In the genomic region with DNA sequence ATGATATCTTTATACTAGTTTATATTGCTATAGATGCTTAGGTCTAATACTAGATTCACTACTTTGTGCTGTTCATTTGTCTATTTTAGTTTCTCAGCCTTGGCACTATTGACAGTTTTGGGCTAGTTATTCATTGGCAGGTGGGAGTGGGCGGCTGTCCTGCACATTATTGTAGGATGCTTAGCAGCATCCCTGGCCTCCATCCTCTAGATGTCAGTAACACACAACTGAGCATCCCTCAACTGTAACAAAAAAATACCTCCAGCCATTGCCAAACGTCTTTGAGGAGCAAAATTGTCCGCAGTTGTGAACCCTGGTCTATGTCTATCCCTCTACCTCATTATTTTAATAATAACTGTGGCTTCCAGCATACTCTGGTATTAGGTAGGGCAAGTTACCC, we compare ENCODE assay signal across 20 cellular contexts. TPM values are rescaled to one million over a fixed set of nuclear protein-coding genes. Genes with fewer than 3 reads are reported as not detected.
DNase-seq lines count a peak whose midpoint lies in the region; ATAC-seq, FAIRE-seq and TF ChIP-seq lines count a peak whose summit lies in the region.
"Had no signal": no experiment of that assay in that cellular context is flagged by ENCODE, and none has a peak within 500 bp of the region (broad histone marks: within the 10 kb centered on the region; RNA-seq: fewer than 3 reads in every experiment).

No MANE protein-coding gene starts in this region.

- H3K9ac ChIP-seq in endodermal cell (ENCODE audit: extremely low read depth, low read length, poor library complexity, severe bottlenecking), result no peak overlapping the region
- H3K9ac ChIP-seq: BLaER1 had no signal

- H3K4me1 ChIP-seq in endodermal cell (ENCODE audit: control insufficient read depth, insufficient read depth, low read length) (no peaks in the 10 kb centered on the region), aorta (ENCODE audit: control insufficient read depth in 1 of 2, insufficient read depth in 2 of 2, low read length in 2 of 2) (no peaks in the 10 kb centered on the region)

- DNase-seq in NCI-H82 (lab: John Stamatoyannopoulos, UW) (peak; percentile 32), NCI-H82 treated with DMSO at 0.1 percent for 48 hours (lab: John Stamatoyannopoulos, UW; ENCODE audit: unreplicated experiment) (no peak), RKO (ENCODE audit: low spot score) (peak; percentile 12), endodermal cell (no peak), aorta (no peak), globus pallidus (ENCODE audit: low spot score) (no peak), GM19239 (ENCODE audit: insufficient read length, low spot score) (no peak)
- DNase-seq: Calu3; CD8-positive, alpha-beta T cell; DND-41; Karpas-422; MG63; NCI-H1048; NCI-H1436; NCI-H1930; NCI-H2171 had no signal

- intact Hi-C loops in aorta (cut with DNase I), result no loop called here

- no peak overlapping the region for H3K27ac Mint-ChIP-seq in endodermal cell
- H3K27ac Mint-ChIP-seq: CD8-positive, alpha-beta T cell; IgD-negative memory B cell had no signal

- no peak overlapping the region for H3K4me3 Mint-ChIP-seq in endodermal cell
- H3K4me3 Mint-ChIP-seq: CD8-positive, alpha-beta T cell; IgD-negative memory B cell had no signal

- no peaks in the 10 kb centered on the region for H3K9me3 ChIP-seq in endodermal cell (ENCODE audit: control insufficient read depth, low read length)
- no peaks in the 10 kb centered on the region for H3K9me3 ChIP-seq in aorta (ENCODE audit: control insufficient read depth, low read length)
- H3K9me3 ChIP-seq: BLaER1, MG63 had no signal

- H3K27ac ChIP-seq in endodermal cell (ENCODE audit: low read depth, low read length), result no peak overlapping the region
- H3K27ac ChIP-seq in aorta (ENCODE audit: low read depth in 1 of 2, low read length in 2 of 2), result no peak overlapping the region
- H3K27ac ChIP-seq: BLaER1, RWPE1 had no signal

- H3K9me3 Mint-ChIP-seq in endodermal cell, result peaks cover 17% of the 10 kb centered on the region
- H3K9me3 Mint-ChIP-seq: CD8-positive, alpha-beta T cell had no signal

- TF ChIP-seq CTCF in endodermal cell (conservative IDR thresholded peaks at IDR 0.05), result peak; percentile 44

- H3K27me3 ChIP-seq in endodermal cell (ENCODE audit: control insufficient read depth, insufficient read depth, low read length, poor library complexity, severe bottlenecking) (no peaks in the 10 kb centered on the region), aorta (ENCODE audit: control insufficient read depth in 1 of 2, insufficient read depth in 2 of 2, low read length in 1 of 2) (no peaks in the 10 kb centered on the region)
- H3K27me3 ChIP-seq: BLaER1 had no signal

- H3K36me3 Mint-ChIP-seq in endodermal cell (ENCODE audit: low read depth), result no peaks in the 10 kb centered on the region
- H3K36me3 Mint-ChIP-seq: CD8-positive, alpha-beta T cell; IgD-negative memory B cell had no signal

- no peaks in the 10 kb centered on the region for H3K27me3 Mint-ChIP-seq in endodermal cell (ENCODE audit: insufficient read depth)
- H3K27me3 Mint-ChIP-seq: IgD-negative memory B cell had no signal

- WGBS in endodermal cell (ENCODE audit: insufficient coverage in 1 of 2, insufficient read length in 1 of 2), 2 experiments, result 76% methylated on average over 3 of the region's 3 CpGs; no CpG with 5 or more reads in 1 of the 2 experiments
- WGBS in aorta, 2 donors, result 52 to 61% methylated on average over 3 of the region's 3 CpGs

- ATAC-seq in aorta (ENCODE audit: low FRiP score), result no peak
- ATAC-seq: CD8-positive, alpha-beta T cell had no signal

- FAIRE-seq in GM19239 (lab: Jason Lieb, UNC), result no peak

- H3K4me3 ChIP-seq in endodermal cell (ENCODE audit: low read length) (no peak overlapping the region), aorta (ENCODE audit: low read length in 2 of 2) (no peak overlapping the region)
- H3K4me3 ChIP-seq: BLaER1, MG63 had no signal

- peaks cover 7% of the 10 kb centered on the region for H3K4me1 Mint-ChIP-seq in endodermal cell
- H3K4me1 Mint-ChIP-seq: IgD-negative memory B cell had no signal

- H3K36me3 ChIP-seq in endodermal cell (ENCODE audit: control insufficient read depth, insufficient read depth, low read length), result no peaks in the 10 kb centered on the region
- H3K36me3 ChIP-seq in aorta (ENCODE audit: control insufficient read depth in 1 of 2, insufficient read depth in 2 of 2, low read length in 1 of 2), result no peaks in the 10 kb centered on the region
- H3K36me3 ChIP-seq: BLaER1, MG63 had no signal

RNA-seq across cellular contexts. Expression of a gene that starts 34.4 kb away (rescaled TPM):
- total RNA-seq in endodermal cell, result not detected
- polyA plus RNA-seq in endodermal cell (2013, experiment 1 of 2), result not detected
- not detected for polyA plus RNA-seq in endodermal cell (2013, experiment 2 of 2)
- total RNA-seq in aorta, result 1 to 10 TPM; 2.3 to 2.7 TPM
- polyA plus RNA-seq in aorta, result 1 to 10 TPM in 1 of 2 donors, under 1 TPM in 1; 0.88 to 1.3 TPM
- total RNA-seq: Calu3; CD8-positive, alpha-beta T cell; G401 had no signal
- polyA plus RNA-seq: IgD-negative memory B cell had no signal

Comparison
In these comparisons a context has a peak if more than half of its experiments do, and no peak if none do; other contexts are left out.
1. DNase-seq: peak in NCI-H82 (single experiment) and RKO (single experiment); none in NCI-H82 treated with DMSO at 0.1 percent for 48 hours (single experiment), endodermal cell (single experiment), aorta (0 of 2), globus pallidus (single experiment) and GM19239 (single experiment).